In the genomic region with DNA sequence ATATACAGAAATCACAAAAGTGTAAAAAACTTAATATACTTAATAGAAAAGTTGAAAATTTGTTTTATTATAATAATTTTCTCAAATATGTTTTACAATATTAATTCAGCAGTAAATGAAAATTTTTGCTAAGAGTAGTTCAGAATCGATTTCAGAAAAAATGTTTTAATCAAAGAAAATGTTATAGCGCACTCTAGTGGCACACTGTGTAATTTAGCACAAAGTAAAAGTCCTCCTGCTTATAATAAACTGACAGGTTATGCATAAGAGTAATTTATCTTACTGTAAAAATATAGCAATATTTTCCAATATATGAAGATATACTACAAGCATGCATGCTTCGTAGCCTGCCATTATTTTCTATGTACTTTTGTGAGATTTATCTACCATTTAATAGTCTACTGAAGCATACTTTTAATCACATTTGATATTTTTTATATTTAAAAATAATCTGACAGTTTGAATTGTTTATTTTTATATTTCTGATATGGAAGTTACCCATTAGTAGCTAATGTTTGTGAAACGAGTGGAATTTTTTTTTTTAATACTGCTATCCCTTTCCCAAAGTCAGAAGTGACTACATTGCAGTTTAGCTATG, we compare ENCODE assay signal across 8 cellular contexts.
A peak's percentile ranks its signal among the peaks of the same experiment; 100 is the strongest.
DNase-seq lines count a peak whose midpoint lies in the region; ATAC-seq and TF ChIP-seq lines count a peak whose summit lies in the region.

No MANE protein-coding gene starts in this region.

- H3K27me3 ChIP-seq in WERI-Rb-1 (ENCODE audit: insufficient read depth, low read depth, severe bottlenecking) (no peaks in the 10 kb centered on the region), right lobe of liver (peaks cover 0 to 4% of the 10 kb centered on the region in 2 donors)

- under 1% methylated on average over 4 of the region's 4 CpGs for WGBS in right lobe of liver (ENCODE audit: insufficient coverage, low coverage, low lambda C conversion rate, missing lambda C conversion rate)

- DNase-seq in D341Med (ENCODE audit: low spot score) (peak; percentile 5), WERI-Rb-1 (no peak), right lobe of liver (no peak)

- TF ChIP-seq CTCF in HEK293 (tag by site-specific recombination; IDR thresholded peaks at IDR 0.05) (no peak), WERI-Rb-1 (IDR thresholded peaks at IDR 0.05; ENCODE audit: low read depth, low read length) (0 out of 2 replicates have a peak, but pooled peaks have one; percentile 13), right lobe of liver (IDR thresholded peaks at IDR 0.05) (peak; percentile 39 to 81 (median 70))

- POLR2A ChIA-PET in HEK293 (lab: Yijun Ruan, JAX), result no interaction called here

- CTCF ChIA-PET in HEK293 (lab: Yijun Ruan, JAX), result interaction anchor here (0.6 to 2.6 kb wide), 14 partner anchors 8 to 1297 kb away, joined by 3 to 11 read pairs (median 3); no protein-coding TSS in a partner anchor

- no peaks in the 10 kb centered on the region for H3K9me3 ChIP-seq in HEK293 (ENCODE audit: control insufficient read depth, insufficient read depth, low read depth, low read length)
- no peaks in the 10 kb centered on the region for H3K9me3 ChIP-seq in WERI-Rb-1 (ENCODE audit: severe bottlenecking)
- H3K9me3 ChIP-seq in right lobe of liver, result no peaks in the 10 kb centered on the region

- H3K4me1 ChIP-seq in HEK293 (ENCODE audit: control insufficient read depth, insufficient read depth, low read length), result no peaks in the 10 kb centered on the region
- no peaks in the 10 kb centered on the region for H3K4me1 ChIP-seq in right lobe of liver

- no peak overlapping the region for H3K27ac ChIP-seq in HEK293 (ENCODE audit: extremely low read depth, low read depth, low read length)
- no peak overlapping the region for H3K27ac ChIP-seq in WERI-Rb-1
- H3K27ac ChIP-seq in right lobe of liver, result no peak overlapping the region

- TF ChIP-seq POLR2A in right lobe of liver (IDR thresholded peaks at IDR 0.05), result no peak

- no peaks in the 10 kb centered on the region for H3K36me3 ChIP-seq in HEK293 (ENCODE audit: control insufficient read depth in 2 of 2, insufficient read depth in 1 of 2, low read length in 2 of 2)
- H3K36me3 ChIP-seq in WERI-Rb-1, result no peaks in the 10 kb centered on the region
- no peaks in the 10 kb centered on the region for H3K36me3 ChIP-seq in right lobe of liver

- H3K4me3 ChIP-seq in HEK293 (ENCODE audit: low read depth, low read length), result no peak overlapping the region
- H3K4me3 ChIP-seq in WERI-Rb-1 (ENCODE audit: low read depth, low read length), result no peak overlapping the region
- H3K4me3 ChIP-seq in right lobe of liver, result no peak overlapping the region

- ATAC-seq in right lobe of liver (peak in 2 of 4 donors; percentile 34 to 56), HG02870 (IDR thresholded peaks at IDR 0.05; ENCODE audit: unreplicated experiment) (no peak), HG02763 (IDR thresholded peaks at IDR 0.05; ENCODE audit: unreplicated experiment) (no peak), GM21786 (IDR thresholded peaks at IDR 0.05; ENCODE audit: unreplicated experiment) (no peak), HG02798 (IDR thresholded peaks at IDR 0.05; ENCODE audit: poor library complexity, unreplicated experiment) (no peak)

- intact Hi-C loops in right lobe of liver (cut with DNase I), result no loop called here

TF ChIP-seq in HEK293, 187 proteins besides CTCF, POLR2A, EP300 and RAD21:
- TF ChIP-seq ZEB2 (tag by site-specific recombination; IDR thresholded peaks at IDR 0.05), result no peak
- TF ChIP-seq MYNN (tag by site-specific recombination; IDR thresholded peaks at IDR 0.05; ENCODE audit: borderline replicate concordance), result 0 out of 2 replicates have a peak, but pooled peaks have one; percentile 26
- TF ChIP-seq ELK4 (IDR thresholded peaks at IDR 0.05; ENCODE audit: borderline replicate concordance, low read depth, low read length), result no peak
- peak; percentile 54 for TF ChIP-seq ZNF654 (tag by site-specific recombination; IDR thresholded peaks at IDR 0.05; ENCODE audit: low read depth)
- TF ChIP-seq ZFP3 (tag by site-specific recombination; IDR thresholded peaks at IDR 0.05; ENCODE audit: low read depth), result no peak
- no peak for TF ChIP-seq ZNF555 (tag by site-specific recombination; conservative IDR thresholded peaks at IDR 0.05)
TF ChIP-seq in HEK293: peak in this region for 2.
